8 cellular contexts compared by ENCODE assay signal in genomic region chr1:29202053-29202452, GRCh38.
A peak's percentile ranks its signal among the peaks of the same experiment; 100 is the strongest.
DNase-seq lines count a peak whose midpoint lies in the region; ATAC-seq and TF ChIP-seq lines count a peak whose summit lies in the region.

No MANE protein-coding gene starts in this region.

- no peaks in the 10 kb centered on the region for H3K27me3 ChIP-seq in BLaER1
- no peaks in the 10 kb centered on the region for H3K27me3 ChIP-seq in endocrine pancreas (ENCODE audit: control insufficient read depth, insufficient read depth, low read length)
- no peaks in the 10 kb centered on the region for H3K27me3 ChIP-seq in parathyroid adenoma (ENCODE audit: control insufficient read depth, insufficient read depth, low read length)

- H3K4me1 ChIP-seq in BLaER1 (peaks cover 8% of the 10 kb centered on the region; the same call in 1 of the 2 replicates), endocrine pancreas (ENCODE audit: control insufficient read depth, insufficient read depth, low read length) (no peaks in the 10 kb centered on the region), parathyroid adenoma (no peaks in the 10 kb centered on the region)

- DNase-seq in NOMO-1 treated with DMSO at 0.1 percent for 48 hours (lab: John Stamatoyannopoulos, UW; ENCODE audit: unreplicated experiment) (peak; percentile 74), midbrain (lab: John Stamatoyannopoulos, UW) (no peak), NCI-H146 treated with DMSO at 0.1 percent for 48 hours (lab: John Stamatoyannopoulos, UW; ENCODE audit: unreplicated experiment) (no peak)
- no peak for DNase-seq in stimulated activated CD4-positive, alpha-beta T cell treated with anti-CD3 and anti-CD28 coated beads, Interleukin-4, amount 100 ng/mL, for 4 hours

- peaks cover 96% of the 10 kb centered on the region for H3K36me3 ChIP-seq in BLaER1
- H3K36me3 ChIP-seq in endocrine pancreas (ENCODE audit: control insufficient read depth, insufficient read depth, low read length) = no peaks in the 10 kb centered on the region
- H3K36me3 ChIP-seq in parathyroid adenoma (ENCODE audit: control insufficient read depth, insufficient read depth, low read length) = no peaks in the 10 kb centered on the region

- H2AFZ ChIP-seq in parathyroid adenoma = no peak overlapping the region

- no peak overlapping the region for H3K27ac ChIP-seq in BLaER1
- H3K27ac ChIP-seq in parathyroid adenoma = peak overlapping the region; percentile 39

- no peak for ATAC-seq in HG03432 (IDR thresholded peaks at IDR 0.05; ENCODE audit: unreplicated experiment)

- H3K9ac ChIP-seq in BLaER1 (peak overlapping the region; percentile 38), endocrine pancreas (ENCODE audit: control insufficient read depth, insufficient read depth, low read length) (peak overlapping the region; percentile 44), parathyroid adenoma (no peak overlapping the region)

- H3K4me3 ChIP-seq in BLaER1 (no peak overlapping the region), endocrine pancreas (ENCODE audit: control insufficient read depth, insufficient read depth, low read length) (no peak overlapping the region), parathyroid adenoma (ENCODE audit: low read depth, low read length) (no peak overlapping the region)

- TF ChIP-seq CTCF in parathyroid adenoma (IDR thresholded peaks at IDR 0.05) = no peak

- H4K20me1 ChIP-seq in BLaER1 = peaks cover 20% of the 10 kb centered on the region; the same call in 1 of the 2 replicates

- no peak overlapping the region for H3K4me2 ChIP-seq in BLaER1
- no peak overlapping the region for H3K4me2 ChIP-seq in parathyroid adenoma (ENCODE audit: low read length)

- no peaks in the 10 kb centered on the region for H3K79me2 ChIP-seq in parathyroid adenoma

- no peaks in the 10 kb centered on the region for H3K9me3 ChIP-seq in BLaER1
- H3K9me3 ChIP-seq in endocrine pancreas (ENCODE audit: control insufficient read depth, low read length) = no peaks in the 10 kb centered on the region
- no peaks in the 10 kb centered on the region for H3K9me3 ChIP-seq in parathyroid adenoma (ENCODE audit: control insufficient read depth, low read length)
